In genomic region chr22:36286096-36286957, GRCh38 we compare ENCODE assay signal across 8 cellular contexts. TPM values are rescaled to one million over a fixed set of nuclear protein-coding genes. Genes with fewer than 3 reads are reported as not detected.
A peak's percentile ranks its signal among the peaks of the same experiment; 100 is the strongest.
DNase-seq lines count a peak whose midpoint lies in the region; ATAC-seq, FAIRE-seq and TF ChIP-seq lines count a peak whose summit lies in the region.

No MANE protein-coding gene starts in this region.

- DNase-seq in DMS153 treated with DMSO at 0.1 percent for 48 hours (lab: John Stamatoyannopoulos, UW; ENCODE audit: unreplicated experiment) (peak; percentile 35), DMS153 (lab: John Stamatoyannopoulos, UW) (no peak), NCI-H2107 (lab: John Stamatoyannopoulos, UW) (peak; percentile 38), WERI-Rb-1 (peak; percentile 73), mammary epithelial cell (peak; percentile 51), keratinocyte (ENCODE audit: low read depth, low spot score) (no peak)
- DNase-seq in stimulated activated CD4-positive, alpha-beta T cell treated with anti-CD3 and anti-CD28 coated beads, Interleukin-15, amount 100 ng/mL, for 1 hour (ENCODE audit: low read depth in 1 of 2, low spot score in 1 of 2) = peak; percentile 23 to 62

- BruUV-seq in mammary epithelial cell (replicated peaks; lab: Mats Ljungman, UMichigan) = no TSS peak

- TF ChIP-seq CTCF in WERI-Rb-1 (IDR thresholded peaks at IDR 0.05; ENCODE audit: low read depth, low read length) = peak; percentile 99
- TF ChIP-seq CTCF in mammary epithelial cell (conservative IDR thresholded peaks at IDR 0.05 in 1 of 2, IDR thresholded peaks at IDR 0.05 in 1 of 2; ENCODE audit: extremely low read depth in 1 of 2, insufficient read depth in 1 of 2, low read depth in 1 of 2, low read length in 2 of 2) = peak; percentile 80 to 85
- peak; percentile 83 to 93 (median 91) for TF ChIP-seq CTCF in keratinocyte (optimal IDR thresholded peaks at IDR 0.05 in 1 of 3, IDR thresholded peaks at IDR 0.05 in 1 of 3, conservative IDR thresholded peaks at IDR 0.05 in 1 of 3; ENCODE audit: extremely low read depth in 1 of 3, insufficient read depth in 2 of 3, low read length in 3 of 3)

- peaks cover 68% of the 10 kb centered on the region for H3K36me3 ChIP-seq in WERI-Rb-1
- H3K36me3 ChIP-seq in mammary epithelial cell (ENCODE audit: insufficient read depth, low read length) = peaks cover 73% of the 10 kb centered on the region
- peaks cover 69 to 73% of the 10 kb centered on the region in 2 experiments for H3K36me3 ChIP-seq in keratinocyte (ENCODE audit: control insufficient read depth in 2 of 2, extremely low read depth in 1 of 2, insufficient read depth in 2 of 2, low read length in 2 of 2)

- dilution Hi-C loops in mammary epithelial cell (cut with HindIII; ENCODE audit: low sequenced_read_pairs) = no loop called here
- dilution Hi-C loops in keratinocyte (cut with MboI; ENCODE audit: extremely low pct_ligation_motif_present, low sequenced_read_pairs) = no loop called here

- H3K4me3 ChIP-seq in WERI-Rb-1 (ENCODE audit: low read depth, low read length) (no peak overlapping the region), mammary epithelial cell (replicated peaks in 1 of 3; ENCODE audit: insufficient read depth in 1 of 3, low read depth in 2 of 3, low read length in 3 of 3) (no peak overlapping the region), keratinocyte (ENCODE audit: control insufficient read depth in 2 of 3, extremely low read depth in 1 of 3, insufficient read depth in 2 of 3, low read depth in 1 of 3, low read length in 3 of 3) (no peak overlapping the region)

- H3K27me3 ChIP-seq in WERI-Rb-1 (ENCODE audit: insufficient read depth, low read depth, severe bottlenecking) (no peaks in the 10 kb centered on the region), mammary epithelial cell (ENCODE audit: insufficient read depth, low read length) (no peaks in the 10 kb centered on the region), keratinocyte (ENCODE audit: control insufficient read depth, extremely low read depth, insufficient read depth, low read length) (no peaks in the 10 kb centered on the region)

- no peaks in the 10 kb centered on the region for H4K20me1 ChIP-seq in mammary epithelial cell (ENCODE audit: insufficient read depth, low read length)
- H4K20me1 ChIP-seq in keratinocyte (ENCODE audit: control insufficient read depth, extremely low read depth, insufficient read depth, low read length) = peaks cover 39% of the 10 kb centered on the region

- H2AFZ ChIP-seq in mammary epithelial cell (ENCODE audit: low read depth, low read length) (no peak overlapping the region), keratinocyte (ENCODE audit: control insufficient read depth, low read length) (no peak overlapping the region)

- H3K27ac ChIP-seq in WERI-Rb-1 (no peak overlapping the region), mammary epithelial cell (ENCODE audit: insufficient read depth, low read depth, low read length) (no peak overlapping the region), keratinocyte (ENCODE audit: control insufficient read depth, insufficient read depth, low read length) (no peak overlapping the region)

- H3K9ac ChIP-seq in mammary epithelial cell (ENCODE audit: insufficient read depth, low read length) = no peak overlapping the region
- no peak overlapping the region for H3K9ac ChIP-seq in keratinocyte (ENCODE audit: control insufficient read depth, extremely low read depth, insufficient read depth, low read length)

- intact Hi-C loops in mammary epithelial cell (cut with micrococcal nuclease) = no loop called here

- no peak for ATAC-seq in HG03457 (IDR thresholded peaks at IDR 0.05; ENCODE audit: unreplicated experiment)

- H3K9me3 ChIP-seq in WERI-Rb-1 (ENCODE audit: severe bottlenecking) = no peaks in the 10 kb centered on the region
- H3K9me3 ChIP-seq in mammary epithelial cell (replicated peaks; ENCODE audit: insufficient read depth, low read length) = no peaks in the 10 kb centered on the region
- H3K9me3 ChIP-seq in keratinocyte (ENCODE audit: control insufficient read depth, low read depth, low read length) = no peaks in the 10 kb centered on the region

- WGBS in mammary epithelial cell (ENCODE audit: low coverage, missing lambda C conversion rate) = 87% methylated on average over 13 of the region's 28 CpGs

- H3K79me2 ChIP-seq in mammary epithelial cell (ENCODE audit: insufficient read depth, low read length) (peaks cover 60% of the 10 kb centered on the region), keratinocyte (ENCODE audit: control insufficient read depth, insufficient read depth, low read length) (peaks cover 13% of the 10 kb centered on the region)

- no peak for FAIRE-seq in keratinocyte (lab: Jason Lieb, UNC)

- CTCF ChIA-PET in mammary epithelial cell (lab: Charles Lee; ENCODE audit: low non-redundant PET) = interaction anchor here (0.5 to 0.7 kb wide), 2 partner anchors 180 to 185 kb away, joined by 3 to 6 read pairs; no protein-coding TSS in a partner anchor

- in situ Hi-C loops in mammary epithelial cell (cut with MboI; ENCODE audit: low sequenced_read_pairs in 2 of 2) = no loop called here

- H3K4me1 ChIP-seq in mammary epithelial cell (ENCODE audit: insufficient read depth, low read length) (no peaks in the 10 kb centered on the region), keratinocyte (ENCODE audit: control insufficient read depth, extremely low read depth, insufficient read depth, low read length) (no peaks in the 10 kb centered on the region)

- no peaks in the 10 kb centered on the region for H3K9me1 ChIP-seq in keratinocyte (ENCODE audit: control insufficient read depth, extremely low read depth, insufficient read depth, low read length)

- no peak overlapping the region for H3K4me2 ChIP-seq in mammary epithelial cell (ENCODE audit: insufficient read depth, low read depth, low read length)
- no peak overlapping the region for H3K4me2 ChIP-seq in keratinocyte (ENCODE audit: control insufficient read depth, extremely low read depth, insufficient read depth, low read depth, low read length)

RNA-seq across cellular contexts. Expression of gene APOL1, which starts 33.4 kb away (rescaled TPM):
- total RNA-seq in mammary epithelial cell = 1 to 10 TPM in 1 of 2 donors, under 1 TPM in 1; 0.26 to 1.2 TPM
- polyA plus RNA-seq in mammary epithelial cell = 0.34 TPM
- polyA minus RNA-seq in mammary epithelial cell = not detected
- 3.0 to 4.1 TPM (median 3.7 TPM) in 3 replicates for polyA plus RNA-seq in keratinocyte
- 0.92 TPM for polyA plus RNA-seq in keratinocyte (2011; ENCODE audit: low read depth)
- 1.2 and 1.5 TPM in 2 replicates for polyA plus RNA-seq in keratinocyte (2011; cell fraction: cytosol; rRNA removed)
- 9.8 and 11.2 TPM in 2 replicates for polyA plus RNA-seq in keratinocyte (2011; cell fraction: nucleus; rRNA removed)
- 1.5 and 4.9 TPM in 2 replicates for polyA plus RNA-seq in keratinocyte (2012; ENCODE audit: low replicate concordance)
- 3.8 to 7.7 TPM (median 3.9 TPM) in 3 replicates for polyA minus RNA-seq in keratinocyte
- polyA minus RNA-seq in keratinocyte (2011; cell fraction: cytosol; rRNA and poly(A)+ RNA removed) = not detected
- polyA minus RNA-seq in keratinocyte (2011; cell fraction: nucleus; rRNA and poly(A)+ RNA removed) = 4.0 and 6.5 TPM in 2 replicates

RNA-seq across cellular contexts. Expression of gene APOL2, which starts 47.0 kb away (rescaled TPM):
- total RNA-seq in mammary epithelial cell = 10 to 100 TPM; 16.8 to 24.3 TPM
- polyA plus RNA-seq in mammary epithelial cell = 9.5 TPM
- 36.0 TPM for polyA minus RNA-seq in mammary epithelial cell
- 8.9 to 10.3 TPM (median 8.9 TPM) in 3 replicates for polyA plus RNA-seq in keratinocyte
- polyA plus RNA-seq in keratinocyte (2011; ENCODE audit: low read depth) = 7.2 TPM
- 6.4 and 7.2 TPM in 2 replicates for polyA plus RNA-seq in keratinocyte (2011; cell fraction: cytosol; rRNA removed)
- 21.0 and 27.0 TPM in 2 replicates for polyA plus RNA-seq in keratinocyte (2011; cell fraction: nucleus; rRNA removed)
- polyA plus RNA-seq in keratinocyte (2012; ENCODE audit: low replicate concordance) = 3.3 and 13.5 TPM in 2 replicates
- 18.2 to 20.9 TPM (median 19.3 TPM) in 3 replicates for polyA minus RNA-seq in keratinocyte
- 7.5 TPM for polyA minus RNA-seq in keratinocyte (2011; cell fraction: cytosol; rRNA and poly(A)+ RNA removed)
- polyA minus RNA-seq in keratinocyte (2011; cell fraction: nucleus; rRNA and poly(A)+ RNA removed) = 10.2 and 15.0 TPM in 2 replicates

Comparison
In these comparisons a context has a peak if more than half of its experiments do, and no peak if none do; other contexts are left out.
1. DNase-seq: peak in DMS153 treated with DMSO at 0.1 percent for 48 hours (single experiment), NCI-H2107 (single experiment), WERI-Rb-1 (single experiment), mammary epithelial cell (single experiment) and stimulated activated CD4-positive, alpha-beta T cell treated with anti-CD3 and anti-CD28 coated beads, Interleukin-15, amount 100 ng/mL, for 1 hour (2 of 2); none in DMS153 (single experiment) and keratinocyte (single experiment).
2. Peak in every context shown above with its lines, with median percentiles within 50 percentile points of each other: CTCF ChIP-seq.